Comparison of ENCODE assay signal across 14 cellular contexts in genomic region chr16:53429221-53429943, GRCh38. TPM values are rescaled to one million over a fixed set of nuclear protein-coding genes. Genes with fewer than 3 reads are reported as not detected.
DNase-seq lines count a peak whose midpoint lies in the region; ATAC-seq, FAIRE-seq and TF ChIP-seq lines count a peak whose summit lies in the region.
"Had no signal": no experiment of that assay in that cellular context is flagged by ENCODE, and none has a peak within 500 bp of the region (broad histone marks: within the 10 kb centered on the region; RNA-seq: fewer than 3 reads in every experiment).

No MANE protein-coding gene starts in this region.

- H3K4me3 ChIP-seq in epithelial cell of proximal tubule (ENCODE audit: low read depth, low read length): no peak overlapping the region
- H3K4me3 ChIP-seq: SJSA1 had no signal

- DNase-seq in GF-D8 (lab: John Stamatoyannopoulos, UW) (peak; percentile 43), OCI-M1 (lab: John Stamatoyannopoulos, UW) (peak; percentile 72), epithelial cell of proximal tubule (ENCODE audit: low read depth) (peak; percentile 20), renal cortical epithelial cell (ENCODE audit: low read depth) (peak; percentile 61), H54 (ENCODE audit: insufficient read length, low spot score) (no peak), RKO (ENCODE audit: low spot score) (no peak)
- DNase-seq: activated CD4-positive, alpha-beta T cell treated with anti-CD3 and anti-CD28 coated beads, Interleukin-2, amount 50 U/mL, for 4 hours; activated naive CD8-positive, alpha-beta T cell treated with anti-CD3 and anti-CD28 coated beads, Interleukin-2, amount 10 ng/mL, durations not matched to agents 7 days and 5 days; DND-41; H7; NCI-H2029 treated with DMSO at 0.1 percent for 48 hours had no signal

- no peak for TF ChIP-seq POLR2A in H54 (IDR thresholded peaks at IDR 0.05; ENCODE audit: low read depth, low read length)

- TF ChIP-seq CTCF in epithelial cell of proximal tubule (conservative IDR thresholded peaks at IDR 0.05; ENCODE audit: low read depth, low read length): no peak

- no peak for FAIRE-seq in H54 (lab: Jason Lieb, UNC)

- no peak for ATAC-seq in HG02981 (IDR thresholded peaks at IDR 0.05; ENCODE audit: unreplicated experiment)
- ATAC-seq: left colon had no signal

RNA-seq across cellular contexts. Expression of gene RBL2, which starts 4.9 kb away (rescaled TPM):
- total RNA-seq in epithelial cell of proximal tubule (21.1 and 31.1 TPM in 2 replicates), renal cortical epithelial cell (32.6 and 59.6 TPM in 2 replicates)

Comparison
In these comparisons a context has a peak if more than half of its experiments do, and no peak if none do; other contexts are left out.
1. DNase-seq: peak in GF-D8 (single experiment), OCI-M1 (single experiment), epithelial cell of proximal tubule (single experiment) and renal cortical epithelial cell (single experiment); none in H54 (single experiment) and RKO (single experiment).